Comparison of ENCODE assay signal across 39 cellular contexts in the genomic region with DNA sequence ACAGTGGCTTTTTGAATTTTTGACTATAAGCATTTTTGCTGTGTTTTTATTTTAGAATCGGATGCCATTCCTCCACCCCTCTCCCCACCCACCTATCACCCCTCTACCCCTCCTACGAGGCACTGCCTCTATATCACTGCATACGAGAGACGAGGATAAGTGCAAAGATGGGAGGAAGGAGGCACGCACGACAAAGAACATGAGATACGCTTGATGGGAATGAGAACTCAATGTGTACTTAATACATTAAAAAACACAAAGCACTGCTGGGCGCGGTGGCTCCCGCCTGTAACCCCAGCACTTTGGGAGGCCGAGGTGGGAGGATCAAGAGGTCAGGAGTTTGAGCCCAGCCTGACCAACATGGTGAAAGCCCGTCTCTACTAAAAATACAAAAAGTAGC. TPM values are rescaled to one million over a fixed set of nuclear protein-coding genes. Genes with fewer than 3 reads are reported as not detected.
"Had no signal": no experiment of that assay in that cellular context is flagged by ENCODE, and none has a peak within 500 bp of the region (broad histone marks: within the 10 kb centered on the region; RNA-seq: fewer than 3 reads in every experiment).

No MANE protein-coding gene starts in this region.

- H3K4me1 Mint-ChIP-seq: activated naive CD4-positive, alpha-beta T cell treated with anti-CD3 and anti-CD28 coated beads, Interleukin-2, amount 10 ng/mL, durations not matched to agents 7 days and 5 days; activated naive CD4-positive, alpha-beta T cell treated with anti-CD3 and anti-CD28 coated beads, Interleukin-2, amount 50 U/mL, for 24 hours; activated naive CD8-positive, alpha-beta T cell treated with anti-CD3 and anti-CD28 coated beads for 36 hours; activated naive CD8-positive, alpha-beta T cell treated with anti-CD3 and anti-CD28 coated beads, Interleukin-2, amount 10 ng/mL, durations not matched to agents 7 days and 5 days; activated naive CD8-positive, alpha-beta T cell treated with anti-CD3 and anti-CD28 coated beads, Interleukin-2, amount 50 U/mL, for 24 hours; activated T-helper 17 cell treated with anti-CD3 and anti-CD28 coated beads, Interleukin-2, amount 50 U/mL, for 72 hours; brain; central memory CD8-positive, alpha-beta T cell had no signal

- H3K4me3 ChIP-seq: adrenal gland, ascending aorta, body of pancreas, breast epithelium, cardiac muscle cell had no signal

- H3K9me3 ChIP-seq: adrenal gland, ascending aorta, body of pancreas had no signal

- H3K27ac Mint-ChIP-seq: activated naive CD4-positive, alpha-beta T cell treated with anti-CD3 and anti-CD28 coated beads for 36 hours; activated naive CD4-positive, alpha-beta T cell treated with anti-CD3 and anti-CD28 coated beads, Interleukin-2, amount 10 ng/mL, durations not matched to agents 7 days and 5 days; activated naive CD4-positive, alpha-beta T cell treated with anti-CD3 and anti-CD28 coated beads, Interleukin-2, amount 50 U/mL, for 24 hours; activated naive CD4-positive, alpha-beta T cell treated with anti-CD3 and anti-CD28 coated beads, Interleukin-2, amount 50 U/mL, for 72 hours; activated naive CD8-positive, alpha-beta T cell; activated naive CD8-positive, alpha-beta T cell treated with anti-CD3 and anti-CD28 coated beads for 36 hours; activated naive CD8-positive, alpha-beta T cell treated with anti-CD3 and anti-CD28 coated beads, Interleukin-2, amount 10 ng/mL, durations not matched to agents 7 days and 5 days; activated naive CD8-positive, alpha-beta T cell treated with anti-CD3 and anti-CD28 coated beads, Interleukin-2, amount 50 U/mL, for 24 hours; activated T-cell treated with anti-CD3 and anti-CD28 coated beads, Interleukin-2, amount 50 U/mL, for 24 hours; activated T-cell treated with anti-CD3 and anti-CD28 coated beads, Interleukin-2, amount 50 U/mL, for 72 hours; activated T-helper 1 cell treated with anti-CD3 and anti-CD28 coated beads, Interleukin-12 subunit alpha, Interleukin-12 subunit beta, Interleukin-2, Interleukin-4 antibody, amounts not matched to agents 30 ng/mL and 10 ng/mL and 1 ng/mL, durations not matched to agents 14 hours and 24 hours and 36 hours; activated T-helper 17 cell treated with anti-CD3 and anti-CD28 coated beads, Interleukin-2, amount 50 U/mL, for 72 hours; activated T-helper 2 cell treated with anti-CD3 and anti-CD28 coated beads, Interferon-gamma antibody, Interleukin-2, Interleukin-4, amounts not matched to agents 10 μg/mL and 5 μg/mL and 100 μg/mL, durations not matched to agents 14 hours and 24 hours and 36 hours; brain had no signal

- H3K27me3 ChIP-seq: adrenal gland, ascending aorta, body of pancreas, brain microvascular endothelial cell, breast epithelium, cardiac muscle cell had no signal

- H3K4me1 ChIP-seq: adrenal gland, ascending aorta, body of pancreas, breast epithelium had no signal

- H3K36me3 ChIP-seq: adrenal gland, ascending aorta, brain microvascular endothelial cell, breast epithelium, cardiac muscle cell had no signal

- H3K27ac ChIP-seq: adrenal gland, ascending aorta, body of pancreas, brain microvascular endothelial cell, breast epithelium, cardiac muscle cell had no signal

- H3K9me3 Mint-ChIP-seq: activated naive CD4-positive, alpha-beta T cell treated with anti-CD3 and anti-CD28 coated beads for 36 hours; activated naive CD4-positive, alpha-beta T cell treated with anti-CD3 and anti-CD28 coated beads, Interleukin-2, amount 10 ng/mL, durations not matched to agents 7 days and 5 days; activated naive CD4-positive, alpha-beta T cell treated with anti-CD3 and anti-CD28 coated beads, Interleukin-2, amount 50 U/mL, for 24 hours; activated naive CD4-positive, alpha-beta T cell treated with anti-CD3 and anti-CD28 coated beads, Interleukin-2, amount 50 U/mL, for 72 hours; activated naive CD8-positive, alpha-beta T cell treated with anti-CD3 and anti-CD28 coated beads for 36 hours; activated naive CD8-positive, alpha-beta T cell treated with anti-CD3 and anti-CD28 coated beads, Interleukin-2, amount 10 ng/mL, durations not matched to agents 7 days and 5 days; activated naive CD8-positive, alpha-beta T cell treated with anti-CD3 and anti-CD28 coated beads, Interleukin-2, amount 50 U/mL, for 24 hours; activated T-cell treated with anti-CD3 and anti-CD28 coated beads, Interleukin-2, amount 50 U/mL, for 24 hours; activated T-cell treated with anti-CD3 and anti-CD28 coated beads, Interleukin-2, amount 50 U/mL, for 4 hours; activated T-cell treated with anti-CD3 and anti-CD28 coated beads, Interleukin-2, amount 50 U/mL, for 72 hours; activated T-helper 1 cell treated with anti-CD3 and anti-CD28 coated beads, Interleukin-12 subunit alpha, Interleukin-12 subunit beta, Interleukin-2, Interleukin-4 antibody, amounts not matched to agents 30 ng/mL and 10 ng/mL and 1 ng/mL, durations not matched to agents 14 hours and 24 hours and 36 hours; activated T-helper 17 cell treated with anti-CD3 and anti-CD28 coated beads, Interleukin-2, amount 50 U/mL, for 72 hours; activated T-helper 2 cell treated with anti-CD3 and anti-CD28 coated beads, Interferon-gamma antibody, Interleukin-2, Interleukin-4, amounts not matched to agents 10 μg/mL and 5 μg/mL and 100 μg/mL, durations not matched to agents 14 hours and 24 hours and 36 hours; brain; central memory CD8-positive, alpha-beta T cell had no signal

- DNase-seq: activated effector memory CD4-positive, alpha-beta T cell treated with anti-CD3 and anti-CD28 coated beads, Interleukin-2, amount 50 U/mL, for 16 hours; activated effector memory CD4-positive, alpha-beta T cell treated with Interleukin-2 at 50 U/mL for 16 hours; activated gamma-delta T cell; activated gamma-delta T cell treated with Interleukin-2 at 50 U/mL for 16 hours; activated naive CD4-positive, alpha-beta T cell; activated naive CD4-positive, alpha-beta T cell treated with anti-CD3 and anti-CD28 coated beads for 36 hours; activated naive CD4-positive, alpha-beta T cell treated with anti-CD3 and anti-CD28 coated beads, Interleukin-2, amount 10 ng/mL, durations not matched to agents 7 days and 5 days; activated naive CD4-positive, alpha-beta T cell treated with anti-CD3 and anti-CD28 coated beads, Interleukin-2, amount 50 U/mL, for 16 hours; activated naive CD4-positive, alpha-beta T cell treated with Interleukin-2 at 50 U/mL for 16 hours; activated naive CD8-positive, alpha-beta T cell treated with anti-CD3 and anti-CD28 coated beads for 36 hours; activated naive CD8-positive, alpha-beta T cell treated with anti-CD3 and anti-CD28 coated beads, Interleukin-2, amount 10 ng/mL, durations not matched to agents 7 days and 5 days; activated naive CD8-positive, alpha-beta T cell treated with anti-CD3 and anti-CD28 coated beads, Interleukin-2, amount 50 U/mL, for 24 hours; activated T-cell treated with anti-CD3 and anti-CD28 coated beads for 4 hours; activated T-cell treated with anti-CD3 and anti-CD28 coated beads, Interleukin-2, amount 50 U/mL, for 1 hour; activated T-cell treated with anti-CD3 and anti-CD28 coated beads, Interleukin-2, amount 50 U/mL, for 24 hours; activated T-cell treated with anti-CD3 and anti-CD28 coated beads, Interleukin-2, amount 50 U/mL, for 4 hours; activated T-cell treated with anti-CD3 and anti-CD28 coated beads, Interleukin-2, amount 50 U/mL, for 48 hours; activated T-cell treated with anti-CD3 and anti-CD28 coated beads, Interleukin-2, amount 50 U/mL, for 72 hours; adrenal gland; amniotic stem cell; amygdala; aorta; body of pancreas; brain microvascular endothelial cell; caudate nucleus; central memory CD4-positive, alpha-beta T cell; cerebellar nuclear complex had no signal

- H3K36me3 Mint-ChIP-seq: activated naive CD4-positive, alpha-beta T cell treated with anti-CD3 and anti-CD28 coated beads, Interleukin-2, amount 10 ng/mL, durations not matched to agents 7 days and 5 days; activated naive CD4-positive, alpha-beta T cell treated with anti-CD3 and anti-CD28 coated beads, Interleukin-2, amount 50 U/mL, for 24 hours; activated naive CD4-positive, alpha-beta T cell treated with anti-CD3 and anti-CD28 coated beads, Interleukin-2, amount 50 U/mL, for 72 hours; activated naive CD8-positive, alpha-beta T cell; activated naive CD8-positive, alpha-beta T cell treated with anti-CD3 and anti-CD28 coated beads for 36 hours; activated naive CD8-positive, alpha-beta T cell treated with anti-CD3 and anti-CD28 coated beads, Interleukin-2, amount 10 ng/mL, durations not matched to agents 7 days and 5 days; brain had no signal

- H3K4me3 Mint-ChIP-seq: activated naive CD4-positive, alpha-beta T cell treated with anti-CD3 and anti-CD28 coated beads for 36 hours; activated naive CD4-positive, alpha-beta T cell treated with anti-CD3 and anti-CD28 coated beads, Interleukin-2, amount 10 ng/mL, durations not matched to agents 7 days and 5 days; activated naive CD4-positive, alpha-beta T cell treated with anti-CD3 and anti-CD28 coated beads, Interleukin-2, amount 50 U/mL, for 24 hours; activated naive CD8-positive, alpha-beta T cell; activated naive CD8-positive, alpha-beta T cell treated with anti-CD3 and anti-CD28 coated beads for 36 hours; activated naive CD8-positive, alpha-beta T cell treated with anti-CD3 and anti-CD28 coated beads, Interleukin-2, amount 10 ng/mL, durations not matched to agents 7 days and 5 days; activated naive CD8-positive, alpha-beta T cell treated with anti-CD3 and anti-CD28 coated beads, Interleukin-2, amount 50 U/mL, for 24 hours; activated T-cell treated with anti-CD3 and anti-CD28 coated beads, Interleukin-2, amount 50 U/mL, for 24 hours; activated T-cell treated with anti-CD3 and anti-CD28 coated beads, Interleukin-2, amount 50 U/mL, for 4 hours; activated T-cell treated with anti-CD3 and anti-CD28 coated beads, Interleukin-2, amount 50 U/mL, for 72 hours; activated T-helper 1 cell treated with anti-CD3 and anti-CD28 coated beads, Interleukin-12 subunit alpha, Interleukin-12 subunit beta, Interleukin-2, Interleukin-4 antibody, amounts not matched to agents 30 ng/mL and 10 ng/mL and 1 ng/mL, durations not matched to agents 14 hours and 24 hours and 36 hours; activated T-helper 17 cell treated with anti-CD3 and anti-CD28 coated beads, Interleukin-2, amount 50 U/mL, for 72 hours; brain; central memory CD8-positive, alpha-beta T cell had no signal

- ATAC-seq: activated naive CD4-positive, alpha-beta T cell treated with anti-CD3 and anti-CD28 coated beads, Interleukin-2, amount 50 U/mL, for 72 hours; activated naive CD8-positive, alpha-beta T cell treated with anti-CD3 and anti-CD28 coated beads, Interleukin-2, amount 50 U/mL, for 24 hours; activated T-cell treated with anti-CD3 and anti-CD28 coated beads, Interleukin-2, amount 50 U/mL, for 4 hours; activated T-cell treated with anti-CD3 and anti-CD28 coated beads, Interleukin-2, amount 50 U/mL, for 72 hours; activated T-helper 17 cell treated with anti-CD3 and anti-CD28 coated beads, Interleukin-2, amount 50 U/mL, for 72 hours; body of pancreas had no signal

RNA-seq across cellular contexts. Expression of gene USP43, which starts 8.8 kb away (rescaled TPM):
- total RNA-seq: activated T-helper 1 cell treated with anti-CD3 and anti-CD28 coated beads, Interleukin-12 subunit alpha, Interleukin-12 subunit beta, Interleukin-2, Interleukin-4 antibody, amounts not matched to agents 30 ng/mL and 10 ng/mL and 1 ng/mL, durations not matched to agents 14 hours and 24 hours and 36 hours; ascending aorta; cardiac septum had no signal
